In genomic region chr18:77366725-77367641, GRCh38 we compare ENCODE assay signal across 1 cellular context.
TF ChIP-seq lines count a peak whose summit lies in the region.

No MANE protein-coding gene starts in this region.

TF ChIP-seq in HepG2, 621 proteins besides CTCF, POLR2A, EP300 and RAD21 (continued from another document and continues in another):
- no peak for TF ChIP-seq HNF1A (IDR thresholded peaks at IDR 0.05; ENCODE audit: low read depth)
- TF ChIP-seq HNF1A (CRISPR knock-in tag; IDR thresholded peaks at IDR 0.05; ENCODE audit: borderline replicate concordance): no peak
- TF ChIP-seq ONECUT2 (CRISPR knock-in tag; IDR thresholded peaks at IDR 0.05): no peak
- TF ChIP-seq JUNB (CRISPR knock-in tag; IDR thresholded peaks at IDR 0.05; ENCODE audit: borderline replicate concordance): peak; percentile 45; the same call in 1 of the 2 replicates
- TF ChIP-seq SNRNP70 (IDR thresholded peaks at IDR 0.05; ENCODE audit: low read depth, low read length): no peak
- TF ChIP-seq, protein P1, sequence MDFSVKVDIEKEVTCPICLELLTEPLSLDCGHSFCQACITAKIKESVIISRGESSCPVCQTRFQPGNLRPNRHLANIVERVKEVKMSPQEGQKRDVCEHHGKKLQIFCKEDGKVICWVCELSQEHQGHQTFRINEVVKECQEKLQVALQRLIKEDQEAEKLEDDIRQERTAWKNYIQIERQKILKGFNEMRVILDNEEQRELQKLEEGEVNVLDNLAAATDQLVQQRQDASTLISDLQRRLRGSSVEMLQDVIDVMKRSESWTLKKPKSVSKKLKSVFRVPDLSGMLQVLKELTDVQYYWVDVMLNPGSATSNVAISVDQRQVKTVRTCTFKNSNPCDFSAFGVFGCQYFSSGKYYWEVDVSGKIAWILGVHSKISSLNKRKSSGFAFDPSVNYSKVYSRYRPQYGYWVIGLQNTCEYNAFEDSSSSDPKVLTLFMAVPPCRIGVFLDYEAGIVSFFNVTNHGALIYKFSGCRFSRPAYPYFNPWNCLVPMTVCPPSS (IDR thresholded peaks at IDR 0.05): no peak
- TF ChIP-seq, protein P2, sequence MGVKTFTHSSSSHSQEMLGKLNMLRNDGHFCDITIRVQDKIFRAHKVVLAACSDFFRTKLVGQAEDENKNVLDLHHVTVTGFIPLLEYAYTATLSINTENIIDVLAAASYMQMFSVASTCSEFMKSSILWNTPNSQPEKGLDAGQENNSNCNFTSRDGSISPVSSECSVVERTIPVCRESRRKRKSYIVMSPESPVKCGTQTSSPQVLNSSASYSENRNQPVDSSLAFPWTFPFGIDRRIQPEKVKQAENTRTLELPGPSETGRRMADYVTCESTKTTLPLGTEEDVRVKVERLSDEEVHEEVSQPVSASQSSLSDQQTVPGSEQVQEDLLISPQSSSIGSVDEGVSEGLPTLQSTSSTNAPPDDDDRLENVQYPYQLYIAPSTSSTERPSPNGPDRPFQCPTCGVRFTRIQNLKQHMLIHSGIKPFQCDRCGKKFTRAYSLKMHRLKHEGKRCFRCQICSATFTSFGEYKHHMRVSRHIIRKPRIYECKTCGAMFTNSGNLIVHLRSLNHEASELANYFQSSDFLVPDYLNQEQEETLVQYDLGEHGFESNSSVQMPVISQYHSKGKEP (CRISPR knock-in tag; IDR thresholded peaks at IDR 0.05): no peak
- no peak for TF ChIP-seq KAT2B (IDR thresholded peaks at IDR 0.05; ENCODE audit: borderline replicate concordance, low read depth, low read length)
- TF ChIP-seq, protein P3, sequence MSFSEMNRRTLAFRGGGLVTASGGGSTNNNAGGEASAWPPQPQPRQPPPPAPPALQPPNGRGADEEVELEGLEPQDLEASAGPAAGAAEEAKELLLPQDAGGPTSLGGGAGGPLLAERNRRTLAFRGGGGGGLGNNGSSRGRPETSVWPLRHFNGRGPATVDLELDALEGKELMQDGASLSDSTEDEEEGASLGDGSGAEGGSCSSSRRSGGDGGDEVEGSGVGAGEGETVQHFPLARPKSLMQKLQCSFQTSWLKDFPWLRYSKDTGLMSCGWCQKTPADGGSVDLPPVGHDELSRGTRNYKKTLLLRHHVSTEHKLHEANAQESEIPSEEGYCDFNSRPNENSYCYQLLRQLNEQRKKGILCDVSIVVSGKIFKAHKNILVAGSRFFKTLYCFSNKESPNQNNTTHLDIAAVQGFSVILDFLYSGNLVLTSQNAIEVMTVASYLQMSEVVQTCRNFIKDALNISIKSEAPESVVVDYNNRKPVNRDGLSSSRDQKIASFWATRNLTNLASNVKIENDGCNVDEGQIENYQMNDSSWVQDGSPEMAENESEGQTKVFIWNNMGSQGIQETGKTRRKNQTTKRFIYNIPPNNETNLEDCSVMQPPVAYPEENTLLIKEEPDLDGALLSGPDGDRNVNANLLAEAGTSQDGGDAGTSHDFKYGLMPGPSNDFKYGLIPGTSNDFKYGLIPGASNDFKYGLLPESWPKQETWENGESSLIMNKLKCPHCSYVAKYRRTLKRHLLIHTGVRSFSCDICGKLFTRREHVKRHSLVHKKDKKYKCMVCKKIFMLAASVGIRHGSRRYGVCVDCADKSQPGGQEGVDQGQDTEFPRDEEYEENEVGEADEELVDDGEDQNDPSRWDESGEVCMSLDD (CRISPR knock-in tag; IDR thresholded peaks at IDR 0.05; ENCODE audit: borderline replicate concordance): no peak
- no peak for TF ChIP-seq NCOA1 (CRISPR knock-in tag; IDR thresholded peaks at IDR 0.05)
- TF ChIP-seq, protein P4, sequence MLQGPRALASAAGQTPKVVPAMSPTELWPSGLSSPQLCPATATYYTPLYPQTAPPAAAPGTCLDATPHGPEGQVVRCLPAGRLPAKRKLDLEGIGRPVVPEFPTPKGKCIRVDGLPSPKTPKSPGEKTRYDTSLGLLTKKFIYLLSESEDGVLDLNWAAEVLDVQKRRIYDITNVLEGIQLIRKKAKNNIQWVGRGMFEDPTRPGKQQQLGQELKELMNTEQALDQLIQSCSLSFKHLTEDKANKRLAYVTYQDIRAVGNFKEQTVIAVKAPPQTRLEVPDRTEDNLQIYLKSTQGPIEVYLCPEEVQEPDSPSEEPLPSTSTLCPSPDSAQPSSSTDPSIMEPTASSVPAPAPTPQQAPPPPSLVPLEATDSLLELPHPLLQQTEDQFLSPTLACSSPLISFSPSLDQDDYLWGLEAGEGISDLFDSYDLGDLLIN (CRISPR knock-in tag; IDR thresholded peaks at IDR 0.05; ENCODE audit: borderline replicate concordance): no peak
- TF ChIP-seq, protein P5, sequence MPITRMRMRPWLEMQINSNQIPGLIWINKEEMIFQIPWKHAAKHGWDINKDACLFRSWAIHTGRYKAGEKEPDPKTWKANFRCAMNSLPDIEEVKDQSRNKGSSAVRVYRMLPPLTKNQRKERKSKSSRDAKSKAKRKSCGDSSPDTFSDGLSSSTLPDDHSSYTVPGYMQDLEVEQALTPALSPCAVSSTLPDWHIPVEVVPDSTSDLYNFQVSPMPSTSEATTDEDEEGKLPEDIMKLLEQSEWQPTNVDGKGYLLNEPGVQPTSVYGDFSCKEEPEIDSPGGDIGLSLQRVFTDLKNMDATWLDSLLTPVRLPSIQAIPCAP (CRISPR knock-in tag; IDR thresholded peaks at IDR 0.05; ENCODE audit: low read depth): no peak
- no peak for TF ChIP-seq ZFYVE20 (CRISPR knock-in tag; IDR thresholded peaks at IDR 0.05; ENCODE audit: borderline replicate concordance, low read depth)
- no peak for TF ChIP-seq KLF11 (CRISPR knock-in tag; IDR thresholded peaks at IDR 0.05)
- no peak for TF ChIP-seq MTF2 (CRISPR knock-in tag; IDR thresholded peaks at IDR 0.05; ENCODE audit: borderline replicate concordance)
- peak; percentile 53 for TF ChIP-seq THAP11 (CRISPR knock-in tag; IDR thresholded peaks at IDR 0.05)
- no peak for TF ChIP-seq TOPORS (CRISPR knock-in tag; IDR thresholded peaks at IDR 0.05)
- TF ChIP-seq ZNF160 (CRISPR knock-in tag; IDR thresholded peaks at IDR 0.05): no peak
- TF ChIP-seq, protein P6, sequence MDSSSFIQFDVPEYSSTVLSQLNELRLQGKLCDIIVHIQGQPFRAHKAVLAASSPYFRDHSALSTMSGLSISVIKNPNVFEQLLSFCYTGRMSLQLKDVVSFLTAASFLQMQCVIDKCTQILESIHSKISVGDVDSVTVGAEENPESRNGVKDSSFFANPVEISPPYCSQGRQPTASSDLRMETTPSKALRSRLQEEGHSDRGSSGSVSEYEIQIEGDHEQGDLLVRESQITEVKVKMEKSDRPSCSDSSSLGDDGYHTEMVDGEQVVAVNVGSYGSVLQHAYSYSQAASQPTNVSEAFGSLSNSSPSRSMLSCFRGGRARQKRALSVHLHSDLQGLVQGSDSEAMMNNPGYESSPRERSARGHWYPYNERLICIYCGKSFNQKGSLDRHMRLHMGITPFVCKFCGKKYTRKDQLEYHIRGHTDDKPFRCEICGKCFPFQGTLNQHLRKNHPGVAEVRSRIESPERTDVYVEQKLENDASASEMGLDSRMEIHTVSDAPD (CRISPR knock-in tag; IDR thresholded peaks at IDR 0.05): peak; percentile 59; the same call in 1 of the 2 replicates
- no peak for TF ChIP-seq ZNF564 (CRISPR knock-in tag; IDR thresholded peaks at IDR 0.05)
- TF ChIP-seq TARDBP (CRISPR knock-in tag; IDR thresholded peaks at IDR 0.05): peak; percentile 84
- no peak for TF ChIP-seq FOXM1 (CRISPR knock-in tag; IDR thresholded peaks at IDR 0.05)
- TF ChIP-seq ZNF407 (CRISPR knock-in tag; IDR thresholded peaks at IDR 0.05; ENCODE audit: not compliant biosample characterization): peak; percentile 41
- no peak for TF ChIP-seq ZNF414 (CRISPR knock-in tag; IDR thresholded peaks at IDR 0.05)
- peak; percentile 57; the same call in 1 of the 2 replicates for TF ChIP-seq ZNF350 (CRISPR knock-in tag; IDR thresholded peaks at IDR 0.05; ENCODE audit: borderline replicate concordance, low read depth)
- TF ChIP-seq POLR2AphosphoS5 (IDR thresholded peaks at IDR 0.05; ENCODE audit: low read depth, low read length): no peak
- TF ChIP-seq, protein P7, sequence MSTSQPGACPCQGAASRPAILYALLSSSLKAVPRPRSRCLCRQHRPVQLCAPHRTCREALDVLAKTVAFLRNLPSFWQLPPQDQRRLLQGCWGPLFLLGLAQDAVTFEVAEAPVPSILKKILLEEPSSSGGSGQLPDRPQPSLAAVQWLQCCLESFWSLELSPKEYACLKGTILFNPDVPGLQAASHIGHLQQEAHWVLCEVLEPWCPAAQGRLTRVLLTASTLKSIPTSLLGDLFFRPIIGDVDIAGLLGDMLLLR (CRISPR knock-in tag; IDR thresholded peaks at IDR 0.05): no peak
- TF ChIP-seq ARNT2 (CRISPR knock-in tag; IDR thresholded peaks at IDR 0.05; ENCODE audit: low read depth): no peak
- 0 out of 2 replicates have a peak, but pooled peaks have one; percentile 35 for TF ChIP-seq KDM4B (CRISPR knock-in tag; IDR thresholded peaks at IDR 0.05)
- no peak for TF ChIP-seq JUN (CRISPR knock-in tag; IDR thresholded peaks at IDR 0.05)
- no peak for TF ChIP-seq BRCA1 (CRISPR knock-in tag; IDR thresholded peaks at IDR 0.05)
- no peak for TF ChIP-seq NPAS2 (CRISPR knock-in tag; IDR thresholded peaks at IDR 0.05; ENCODE audit: borderline replicate concordance)
- TF ChIP-seq ZFY (CRISPR knock-in tag; IDR thresholded peaks at IDR 0.05): no peak
- TF ChIP-seq KDM6A (CRISPR knock-in tag; IDR thresholded peaks at IDR 0.05; ENCODE audit: low read depth): peak; percentile 14; the same call in 1 of the 2 replicates
- no peak for TF ChIP-seq TEAD2 (CRISPR knock-in tag; IDR thresholded peaks at IDR 0.05)
- no peak for TF ChIP-seq ZNF549 (CRISPR knock-in tag; IDR thresholded peaks at IDR 0.05)
